Comparison of ENCODE assay signal across 12 cellular contexts in genomic region chr2:128797937-128798336, GRCh38.
A peak's percentile ranks its signal among the peaks of the same experiment; 100 is the strongest.
DNase-seq lines count a peak whose midpoint lies in the region; ATAC-seq and TF ChIP-seq lines count a peak whose summit lies in the region.
"Had no signal": no experiment of that assay in that cellular context is flagged by ENCODE, and none has a peak within 500 bp of the region (broad histone marks: within the 10 kb centered on the region; RNA-seq: fewer than 3 reads in every experiment).

No MANE protein-coding gene starts in this region.

- 74 to 80% methylated on average over 6 of the region's 6 CpGs for WGBS in body of pancreas, 2 donors

- POLR2A ChIA-PET in activated CD4-positive, alpha-beta memory T cell treated with anti-CD3 and anti-CD28 coated beads for 36 hours (lab: Charles Lee), result no interaction called here

- no peak overlapping the region for H3K4me3 Mint-ChIP-seq in osteocyte (ENCODE audit: unreplicated experiment)
- H3K4me3 Mint-ChIP-seq in activated T-helper 17 cell treated with anti-CD3 and anti-CD28 coated beads, Interleukin-2, amount 50 U/mL, for 72 hours, result no peak overlapping the region
- no peak overlapping the region for H3K4me3 Mint-ChIP-seq in activated CD4-positive, alpha-beta memory T cell treated with anti-CD3 and anti-CD28 coated beads for 36 hours
- H3K4me3 Mint-ChIP-seq: natural killer cell treated with Interleukin-12 subunit alpha and Interleukin-12 subunit beta and Interleukin-15 and Interleukin-18, amount 100 ng/mL, for 72 hours; stimulated activated effector memory CD8-positive, alpha-beta T cell treated with anti-CD3 and anti-CD28 coated beads, Interleukin-12 subunit alpha, Interleukin-12 subunit beta, amount 100 ng/mL, for 72 hours; T-cell had no signal

- H3K9me3 ChIP-seq in body of pancreas (no peaks in the 10 kb centered on the region), ascending aorta (no peaks in the 10 kb centered on the region)

- H3K27ac ChIP-seq in body of pancreas, result no peak overlapping the region
- H3K27ac ChIP-seq in ascending aorta, result no peak overlapping the region

- no peak for TF ChIP-seq POLR2A in body of pancreas (IDR thresholded peaks at IDR 0.05)

- H3K4me1 ChIP-seq in body of pancreas (no peaks in the 10 kb centered on the region), ascending aorta (no peaks in the 10 kb centered on the region)

- TF ChIP-seq CTCF in osteocyte (IDR thresholded peaks at IDR 0.05) (no peak), body of pancreas (IDR thresholded peaks at IDR 0.05) (no peak), ascending aorta (IDR thresholded peaks at IDR 0.05) (no peak)

- peak; percentile 59 for DNase-seq in osteocyte (ENCODE audit: extremely low spot score, unreplicated experiment)
- DNase-seq in body of pancreas, result no peak
- no peak for DNase-seq in ascending aorta (ENCODE audit: low spot score in 2 of 2)
- no peak for DNase-seq in activated CD4-positive, alpha-beta memory T cell treated with anti-CD3 and anti-CD28 coated beads for 36 hours
- DNase-seq: NCI-H774, T-cell had no signal

- H3K27ac Mint-ChIP-seq in osteocyte (ENCODE audit: unreplicated experiment), result no peak overlapping the region
- no peak overlapping the region for H3K27ac Mint-ChIP-seq in activated T-helper 17 cell treated with anti-CD3 and anti-CD28 coated beads, Interleukin-2, amount 50 U/mL, for 72 hours
- H3K27ac Mint-ChIP-seq in activated CD4-positive, alpha-beta memory T cell treated with anti-CD3 and anti-CD28 coated beads for 36 hours, result no peak overlapping the region
- H3K27ac Mint-ChIP-seq: natural killer cell treated with Interleukin-12 subunit alpha and Interleukin-12 subunit beta and Interleukin-15 and Interleukin-18, amount 100 ng/mL, for 72 hours; stimulated activated effector memory CD8-positive, alpha-beta T cell treated with anti-CD3 and anti-CD28 coated beads, Interleukin-12 subunit alpha, Interleukin-12 subunit beta, amount 100 ng/mL, for 72 hours; T-cell had no signal

- ATAC-seq in GM18909 (IDR thresholded peaks at IDR 0.05; ENCODE audit: poor library complexity, unreplicated experiment) (peak; percentile 89), GM21619 (IDR thresholded peaks at IDR 0.05; ENCODE audit: unreplicated experiment) (peak; percentile 83), HG03432 (IDR thresholded peaks at IDR 0.05; ENCODE audit: unreplicated experiment) (peak; percentile 92), body of pancreas (no peak)
- ATAC-seq in activated T-helper 17 cell treated with anti-CD3 and anti-CD28 coated beads, Interleukin-2, amount 50 U/mL, for 72 hours (replicated peaks), result no peak
- ATAC-seq: natural killer cell treated with Interleukin-12 subunit alpha and Interleukin-12 subunit beta and Interleukin-15 and Interleukin-18, amount 100 ng/mL, for 72 hours; stimulated activated effector memory CD8-positive, alpha-beta T cell treated with anti-CD3 and anti-CD28 coated beads, Interleukin-12 subunit alpha, Interleukin-12 subunit beta, amount 100 ng/mL, for 72 hours; T-cell had no signal

- H3K9me3 Mint-ChIP-seq in osteocyte (ENCODE audit: unreplicated experiment), result no peaks in the 10 kb centered on the region
- H3K9me3 Mint-ChIP-seq in activated T-helper 17 cell treated with anti-CD3 and anti-CD28 coated beads, Interleukin-2, amount 50 U/mL, for 72 hours, result no peaks in the 10 kb centered on the region
- no peaks in the 10 kb centered on the region for H3K9me3 Mint-ChIP-seq in activated CD4-positive, alpha-beta memory T cell treated with anti-CD3 and anti-CD28 coated beads for 36 hours
- H3K9me3 Mint-ChIP-seq: natural killer cell treated with Interleukin-12 subunit alpha and Interleukin-12 subunit beta and Interleukin-15 and Interleukin-18, amount 100 ng/mL, for 72 hours; stimulated activated effector memory CD8-positive, alpha-beta T cell treated with anti-CD3 and anti-CD28 coated beads, Interleukin-12 subunit alpha, Interleukin-12 subunit beta, amount 100 ng/mL, for 72 hours; T-cell had no signal

- H3K27me3 Mint-ChIP-seq in osteocyte (ENCODE audit: unreplicated experiment), result peaks cover 24% of the 10 kb centered on the region
- no peaks in the 10 kb centered on the region for H3K27me3 Mint-ChIP-seq in activated T-helper 17 cell treated with anti-CD3 and anti-CD28 coated beads, Interleukin-2, amount 50 U/mL, for 72 hours
- H3K27me3 Mint-ChIP-seq in activated CD4-positive, alpha-beta memory T cell treated with anti-CD3 and anti-CD28 coated beads for 36 hours, result no peaks in the 10 kb centered on the region

- no peaks in the 10 kb centered on the region for H3K4me1 Mint-ChIP-seq in osteocyte (ENCODE audit: unreplicated experiment)
- no peaks in the 10 kb centered on the region for H3K4me1 Mint-ChIP-seq in activated T-helper 17 cell treated with anti-CD3 and anti-CD28 coated beads, Interleukin-2, amount 50 U/mL, for 72 hours
- H3K4me1 Mint-ChIP-seq in activated CD4-positive, alpha-beta memory T cell treated with anti-CD3 and anti-CD28 coated beads for 36 hours (ENCODE audit: low read depth), result no peaks in the 10 kb centered on the region
- H3K4me1 Mint-ChIP-seq: stimulated activated effector memory CD8-positive, alpha-beta T cell treated with anti-CD3 and anti-CD28 coated beads, Interleukin-12 subunit alpha, Interleukin-12 subunit beta, amount 100 ng/mL, for 72 hours; T-cell had no signal

- H3K4me3 ChIP-seq in body of pancreas (no peak overlapping the region), ascending aorta (no peak overlapping the region)

- no peaks in the 10 kb centered on the region for H3K27me3 ChIP-seq in body of pancreas
- no peaks in the 10 kb centered on the region for H3K27me3 ChIP-seq in ascending aorta

- H3K36me3 ChIP-seq in body of pancreas (replicated peaks in 1 of 2; ENCODE audit: insufficient read depth in 1 of 2, low read depth in 2 of 2) (no peaks in the 10 kb centered on the region), ascending aorta (no peaks in the 10 kb centered on the region)

- CTCF ChIA-PET in activated CD4-positive, alpha-beta memory T cell treated with anti-CD3 and anti-CD28 coated beads for 36 hours (lab: Charles Lee), result no interaction called here

- H3K36me3 Mint-ChIP-seq in osteocyte (ENCODE audit: unreplicated experiment), result no peaks in the 10 kb centered on the region
- H3K36me3 Mint-ChIP-seq in activated T-helper 17 cell treated with anti-CD3 and anti-CD28 coated beads, Interleukin-2, amount 50 U/mL, for 72 hours (ENCODE audit: low read depth), result no peaks in the 10 kb centered on the region
- H3K36me3 Mint-ChIP-seq in activated CD4-positive, alpha-beta memory T cell treated with anti-CD3 and anti-CD28 coated beads for 36 hours, result no peaks in the 10 kb centered on the region
- H3K36me3 Mint-ChIP-seq: natural killer cell treated with Interleukin-12 subunit alpha and Interleukin-12 subunit beta and Interleukin-15 and Interleukin-18, amount 100 ng/mL, for 72 hours; stimulated activated effector memory CD8-positive, alpha-beta T cell treated with anti-CD3 and anti-CD28 coated beads, Interleukin-12 subunit alpha, Interleukin-12 subunit beta, amount 100 ng/mL, for 72 hours; T-cell had no signal

- intact Hi-C loops in body of pancreas (cut with DNase I) (no loop called here), ascending aorta (cut with DNase I) (no loop called here)
- intact Hi-C loops in activated CD4-positive, alpha-beta memory T cell treated with anti-CD3 and anti-CD28 coated beads for 36 hours (cut with micrococcal nuclease), result no loop called here

Comparison
In these comparisons a context has a peak if more than half of its experiments do, and no peak if none do; other contexts are left out.
1. ATAC-seq: peak in GM18909 (single experiment), GM21619 (single experiment) and HG03432 (single experiment); none in body of pancreas (single experiment) and activated T-helper 17 cell treated with anti-CD3 and anti-CD28 coated beads, Interleukin-2, amount 50 U/mL, for 72 hours (single experiment).